31 cellular contexts compared by ENCODE assay signal in the genomic region with DNA sequence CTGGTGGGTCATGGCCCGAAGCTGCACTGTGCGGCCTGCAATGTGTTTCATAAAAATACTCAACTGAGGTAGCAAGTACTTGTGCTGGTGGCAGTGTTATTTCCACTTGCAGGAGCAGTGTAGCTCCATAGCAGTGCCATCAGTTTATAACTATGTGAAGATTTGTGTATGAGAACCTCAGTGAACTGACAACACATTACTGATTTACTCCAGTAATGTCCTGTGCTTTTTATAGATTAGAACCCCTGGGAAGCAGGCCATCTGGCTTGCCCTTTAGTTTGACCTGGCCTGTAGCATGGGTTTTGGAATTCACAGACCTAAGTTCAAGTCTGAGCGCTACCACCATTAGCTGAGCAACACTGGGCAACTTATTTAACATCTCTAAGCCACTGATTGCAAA.
"Had no signal": no experiment of that assay in that cellular context is flagged by ENCODE, and none has a peak within 500 bp of the region (broad histone marks: within the 10 kb centered on the region; RNA-seq: fewer than 3 reads in every experiment).

No MANE protein-coding gene starts in this region.

- H3K27me3 ChIP-seq: adrenal gland, brain microvascular endothelial cell, cardiac muscle cell, Peyer's patch had no signal

- H3K9me3 Mint-ChIP-seq: activated B cell treated with CpG ODN at 0.5 μM for 24 hours; activated T-helper 1 cell treated with anti-CD3 and anti-CD28 coated beads, Interleukin-12 subunit alpha, Interleukin-12 subunit beta, Interleukin-2, Interleukin-4 antibody, amounts not matched to agents 30 ng/mL and 10 ng/mL and 1 ng/mL, durations not matched to agents 14 hours and 24 hours and 36 hours had no signal

- H3K4me3 Mint-ChIP-seq: activated B cell treated with CpG ODN at 0.5 μM for 24 hours; activated CD4-positive, alpha-beta memory T cell treated with anti-CD3 and anti-CD28 coated beads for 36 hours; activated naive CD4-positive, alpha-beta T cell treated with anti-CD3 and anti-CD28 coated beads for 36 hours; activated T-cell treated with anti-CD3 and anti-CD28 coated beads, Interleukin-2, amount 50 U/mL, for 4 hours; activated T-helper 1 cell treated with anti-CD3 and anti-CD28 coated beads, Interleukin-12 subunit alpha, Interleukin-12 subunit beta, Interleukin-2, Interleukin-4 antibody, amounts not matched to agents 30 ng/mL and 10 ng/mL and 1 ng/mL, durations not matched to agents 14 hours and 24 hours and 36 hours had no signal

- H3K27me3 Mint-ChIP-seq: activated B cell treated with CpG ODN at 0.5 μM for 24 hours; activated CD4-positive, alpha-beta memory T cell treated with anti-CD3 and anti-CD28 coated beads for 36 hours had no signal

- H3K36me3 ChIP-seq: adrenal gland, brain microvascular endothelial cell, cardiac muscle cell, Peyer's patch had no signal

- H3K4me2 ChIP-seq: KMS-11 had no signal

- H3K9ac ChIP-seq: KMS-11 had no signal

- H3K27ac ChIP-seq: adrenal gland, brain microvascular endothelial cell, cardiac muscle cell, KMS-11, Peyer's patch, VCaP had no signal

- ATAC-seq: activated naive CD4-positive, alpha-beta T cell treated with anti-CD3 and anti-CD28 coated beads, Interleukin-2, amount 50 U/mL, for 72 hours; activated T-cell treated with anti-CD3 and anti-CD28 coated beads, Interleukin-2, amount 50 U/mL, for 4 hours had no signal

- H3K4me3 ChIP-seq: adrenal gland, cardiac muscle cell, Peyer's patch had no signal

- H3K4me1 Mint-ChIP-seq: activated B cell treated with CpG ODN at 0.5 μM for 24 hours had no signal

- DNase-seq: activated B cell treated with CpG ODN at 0.5 μM for 24 hours; activated CD4-positive, alpha-beta memory T cell treated with anti-CD3 and anti-CD28 coated beads for 36 hours; activated CD4-positive, alpha-beta T cell treated with anti-CD3 and anti-CD28 coated beads for 4 hours; activated CD4-positive, alpha-beta T cell treated with anti-CD3 and anti-CD28 coated beads, Interleukin-2, amount 50 U/mL, for 1 hour; activated CD4-positive, CD25-positive, alpha-beta regulatory T cell treated with anti-CD3 and anti-CD28 coated beads, Interleukin-2, amount 50 U/mL, for 72 hours; activated CD8-positive, alpha-beta memory T cell treated with anti-CD3 and anti-CD28 coated beads, Interleukin-2, amount 50 U/mL, for 4 hours; activated gamma-delta T cell treated with Interleukin-2 at 50 U/mL for 16 hours; activated naive CD4-positive, alpha-beta T cell treated with anti-CD3 and anti-CD28 coated beads for 36 hours; activated T-cell treated with anti-CD3 and anti-CD28 coated beads for 4 hours; activated T-cell treated with anti-CD3 and anti-CD28 coated beads, Interleukin-2, amount 50 U/mL, for 4 hours; adrenal gland; brain microvascular endothelial cell; MM.1S; MV-4-11; NCI-H1092; NCI-H1436 treated with DMSO at 0.1 percent for 48 hours; NCI-H1694 treated with DMSO at 0.1 percent for 48 hours; NCI-H2029; NCI-H345; NCI-H524 treated with DMSO at 0.1 percent for 48 hours; Peyer's patch; RPMI8226; SW 1271; T-helper 1 cell; T-helper 2 cell; T-helper 9 cell had no signal

- H3K27ac Mint-ChIP-seq: activated B cell treated with CpG ODN at 0.5 μM for 24 hours; activated CD4-positive, alpha-beta memory T cell treated with anti-CD3 and anti-CD28 coated beads for 36 hours; activated naive CD4-positive, alpha-beta T cell treated with anti-CD3 and anti-CD28 coated beads for 36 hours; activated naive CD4-positive, alpha-beta T cell treated with anti-CD3 and anti-CD28 coated beads, Interleukin-2, amount 50 U/mL, for 72 hours; activated T-helper 1 cell treated with anti-CD3 and anti-CD28 coated beads, Interleukin-12 subunit alpha, Interleukin-12 subunit beta, Interleukin-2, Interleukin-4 antibody, amounts not matched to agents 30 ng/mL and 10 ng/mL and 1 ng/mL, durations not matched to agents 14 hours and 24 hours and 36 hours had no signal

- H3K9me3 ChIP-seq: adrenal gland, Peyer's patch had no signal

- H3K36me3 Mint-ChIP-seq: activated CD4-positive, alpha-beta memory T cell treated with anti-CD3 and anti-CD28 coated beads for 36 hours; activated naive CD4-positive, alpha-beta T cell treated with anti-CD3 and anti-CD28 coated beads, Interleukin-2, amount 50 U/mL, for 72 hours had no signal

- H3K4me1 ChIP-seq: adrenal gland, Peyer's patch had no signal
